In the genomic region with DNA sequence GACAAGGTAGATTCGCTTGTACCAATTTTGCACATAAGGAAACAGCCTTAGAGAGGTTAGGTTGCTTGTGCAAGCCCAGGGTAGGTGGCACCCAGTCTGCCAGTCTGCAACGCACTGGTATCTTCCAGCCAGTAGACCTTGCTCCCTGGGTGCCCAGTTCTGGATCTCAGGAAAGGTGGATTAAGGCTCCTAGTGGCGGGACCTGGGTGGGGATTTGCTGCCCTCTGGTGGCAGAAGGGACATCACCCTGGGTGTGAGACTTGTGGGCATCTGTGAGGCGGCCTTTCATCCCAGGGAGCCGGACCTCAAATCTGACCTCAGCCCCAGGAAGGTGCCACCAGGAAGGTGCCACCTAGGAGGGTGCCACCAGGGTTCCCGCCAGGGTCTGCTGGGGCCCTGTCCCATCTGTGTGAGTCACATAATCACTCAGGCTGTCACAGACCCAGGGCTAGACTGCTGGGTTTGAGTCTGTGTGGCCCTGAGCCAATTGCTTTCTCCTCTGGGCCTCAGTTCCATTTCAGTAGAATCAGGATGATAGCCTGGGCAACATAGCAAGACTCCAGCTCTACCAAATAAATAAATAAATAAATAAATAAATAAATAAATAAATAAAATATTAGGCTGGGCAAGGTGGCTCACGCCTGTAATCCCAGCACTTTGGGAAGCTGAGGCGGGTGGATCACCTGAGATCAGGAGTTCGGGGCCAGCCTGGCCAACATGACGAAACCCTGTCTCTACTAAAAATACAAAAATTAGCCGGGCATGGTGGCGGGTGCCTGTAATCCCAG, we compare ENCODE assay signal across 1 cellular context.
TF ChIP-seq lines count a peak whose summit lies in the region.

No MANE protein-coding gene starts in this region.

TF ChIP-seq in K562, 482 proteins besides CTCF, POLR2A, EP300 and RAD21 (continued from another document and continues in another):
- TF ChIP-seq IRF1 (CRISPR knock-in tag; IDR thresholded peaks at IDR 0.05; ENCODE audit: borderline replicate concordance) = no peak
- TF ChIP-seq HMG20A (CRISPR knock-in tag; conservative IDR thresholded peaks at IDR 0.05) = no peak
- TF ChIP-seq RB1 (IDR thresholded peaks at IDR 0.05; ENCODE audit: low read depth) = 0 out of 2 replicates have a peak, but pooled peaks have one; percentile 22
- TF ChIP-seq NCOA1 (IDR thresholded peaks at IDR 0.05; ENCODE audit: low read depth) = no peak
- no peak for TF ChIP-seq PCBP2 (IDR thresholded peaks at IDR 0.05; ENCODE audit: low read depth, low read length, poor library complexity, severe bottlenecking)
- TF ChIP-seq SRSF7 (optimal IDR thresholded peaks at IDR 0.05; ENCODE audit: low read depth, low read length) = no peak
- no peak for TF ChIP-seq HDAC3 (IDR thresholded peaks at IDR 0.05; ENCODE audit: borderline replicate concordance, partially characterized antibody)
- TF ChIP-seq, protein P1, sequence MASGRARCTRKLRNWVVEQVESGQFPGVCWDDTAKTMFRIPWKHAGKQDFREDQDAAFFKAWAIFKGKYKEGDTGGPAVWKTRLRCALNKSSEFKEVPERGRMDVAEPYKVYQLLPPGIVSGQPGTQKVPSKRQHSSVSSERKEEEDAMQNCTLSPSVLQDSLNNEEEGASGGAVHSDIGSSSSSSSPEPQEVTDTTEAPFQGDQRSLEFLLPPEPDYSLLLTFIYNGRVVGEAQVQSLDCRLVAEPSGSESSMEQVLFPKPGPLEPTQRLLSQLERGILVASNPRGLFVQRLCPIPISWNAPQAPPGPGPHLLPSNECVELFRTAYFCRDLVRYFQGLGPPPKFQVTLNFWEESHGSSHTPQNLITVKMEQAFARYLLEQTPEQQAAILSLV (tag; IDR thresholded peaks at IDR 0.05) = no peak
- no peak for TF ChIP-seq GMEB1 (CRISPR knock-in tag; IDR thresholded peaks at IDR 0.05)
- no peak for TF ChIP-seq PHB (CRISPR knock-in tag; IDR thresholded peaks at IDR 0.05)
- TF ChIP-seq ZNF134 (CRISPR knock-in tag; conservative IDR thresholded peaks at IDR 0.05) = no peak
- TF ChIP-seq CUX1 (CRISPR knock-in tag; IDR thresholded peaks at IDR 0.05) = no peak
- TF ChIP-seq ZNF311 (CRISPR knock-in tag; IDR thresholded peaks at IDR 0.05) = no peak
- TF ChIP-seq FOSL1 (tag; conservative IDR thresholded peaks at IDR 0.05) = no peak
- TF ChIP-seq ZNF589 (CRISPR knock-in tag; IDR thresholded peaks at IDR 0.05; ENCODE audit: low read depth) = no peak
- no peak for TF ChIP-seq REST (CRISPR knock-in tag; IDR thresholded peaks at IDR 0.05; ENCODE audit: low read depth)
- TF ChIP-seq, protein P2, sequence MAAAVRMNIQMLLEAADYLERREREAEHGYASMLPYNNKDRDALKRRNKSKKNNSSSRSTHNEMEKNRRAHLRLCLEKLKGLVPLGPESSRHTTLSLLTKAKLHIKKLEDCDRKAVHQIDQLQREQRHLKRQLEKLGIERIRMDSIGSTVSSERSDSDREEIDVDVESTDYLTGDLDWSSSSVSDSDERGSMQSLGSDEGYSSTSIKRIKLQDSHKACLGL (CRISPR knock-in tag; IDR thresholded peaks at IDR 0.05; ENCODE audit: borderline replicate concordance, poor library complexity, severe bottlenecking) = no peak
- no peak for TF ChIP-seq ZNF12 (CRISPR knock-in tag; IDR thresholded peaks at IDR 0.05)
- TF ChIP-seq ZNF143 (CRISPR knock-in tag; IDR thresholded peaks at IDR 0.05) = no peak
- no peak for TF ChIP-seq ZNF436 (CRISPR knock-in tag; IDR thresholded peaks at IDR 0.05)
- no peak for TF ChIP-seq ZNF146 (CRISPR knock-in tag; IDR thresholded peaks at IDR 0.05; ENCODE audit: unreplicated experiment)
- no peak for TF ChIP-seq ZNF121 (CRISPR knock-in tag; conservative IDR thresholded peaks at IDR 0.05)
- TF ChIP-seq NCOA2 (IDR thresholded peaks at IDR 0.05; ENCODE audit: partially characterized antibody in 2 of 2) = no peak
- TF ChIP-seq, protein P3, sequence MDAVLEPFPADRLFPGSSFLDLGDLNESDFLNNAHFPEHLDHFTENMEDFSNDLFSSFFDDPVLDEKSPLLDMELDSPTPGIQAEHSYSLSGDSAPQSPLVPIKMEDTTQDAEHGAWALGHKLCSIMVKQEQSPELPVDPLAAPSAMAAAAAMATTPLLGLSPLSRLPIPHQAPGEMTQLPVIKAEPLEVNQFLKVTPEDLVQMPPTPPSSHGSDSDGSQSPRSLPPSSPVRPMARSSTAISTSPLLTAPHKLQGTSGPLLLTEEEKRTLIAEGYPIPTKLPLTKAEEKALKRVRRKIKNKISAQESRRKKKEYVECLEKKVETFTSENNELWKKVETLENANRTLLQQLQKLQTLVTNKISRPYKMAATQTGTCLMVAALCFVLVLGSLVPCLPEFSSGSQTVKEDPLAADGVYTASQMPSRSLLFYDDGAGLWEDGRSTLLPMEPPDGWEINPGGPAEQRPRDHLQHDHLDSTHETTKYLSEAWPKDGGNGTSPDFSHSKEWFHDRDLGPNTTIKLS (IDR thresholded peaks at IDR 0.05; ENCODE audit: borderline replicate concordance, low read depth) = no peak
- TF ChIP-seq, protein P4, sequence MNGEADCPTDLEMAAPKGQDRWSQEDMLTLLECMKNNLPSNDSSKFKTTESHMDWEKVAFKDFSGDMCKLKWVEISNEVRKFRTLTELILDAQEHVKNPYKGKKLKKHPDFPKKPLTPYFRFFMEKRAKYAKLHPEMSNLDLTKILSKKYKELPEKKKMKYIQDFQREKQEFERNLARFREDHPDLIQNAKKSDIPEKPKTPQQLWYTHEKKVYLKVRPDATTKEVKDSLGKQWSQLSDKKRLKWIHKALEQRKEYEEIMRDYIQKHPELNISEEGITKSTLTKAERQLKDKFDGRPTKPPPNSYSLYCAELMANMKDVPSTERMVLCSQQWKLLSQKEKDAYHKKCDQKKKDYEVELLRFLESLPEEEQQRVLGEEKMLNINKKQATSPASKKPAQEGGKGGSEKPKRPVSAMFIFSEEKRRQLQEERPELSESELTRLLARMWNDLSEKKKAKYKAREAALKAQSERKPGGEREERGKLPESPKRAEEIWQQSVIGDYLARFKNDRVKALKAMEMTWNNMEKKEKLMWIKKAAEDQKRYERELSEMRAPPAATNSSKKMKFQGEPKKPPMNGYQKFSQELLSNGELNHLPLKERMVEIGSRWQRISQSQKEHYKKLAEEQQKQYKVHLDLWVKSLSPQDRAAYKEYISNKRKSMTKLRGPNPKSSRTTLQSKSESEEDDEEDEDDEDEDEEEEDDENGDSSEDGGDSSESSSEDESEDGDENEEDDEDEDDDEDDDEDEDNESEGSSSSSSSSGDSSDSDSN (IDR thresholded peaks at IDR 0.05; ENCODE audit: borderline replicate concordance in 1 of 2, low read depth in 2 of 2, low read length in 2 of 2) = no peak
- TF ChIP-seq U2AF2 (optimal IDR thresholded peaks at IDR 0.05; ENCODE audit: low read depth, low read length) = no peak
- TF ChIP-seq MAFK (IDR thresholded peaks at IDR 0.05; ENCODE audit: low read length) = 0 out of 2 replicates have a peak, but pooled peaks have one; percentile 7
- TF ChIP-seq ILK (tag; IDR thresholded peaks at IDR 0.05; ENCODE audit: borderline replicate concordance, low read depth) = no peak
- TF ChIP-seq KHSRP (IDR thresholded peaks at IDR 0.05) = no peak
- TF ChIP-seq STAT6 (CRISPR knock-in tag; IDR thresholded peaks at IDR 0.05) = 0 out of 2 replicates have a peak, but pooled peaks have one; percentile 21
- TF ChIP-seq, protein P5, sequence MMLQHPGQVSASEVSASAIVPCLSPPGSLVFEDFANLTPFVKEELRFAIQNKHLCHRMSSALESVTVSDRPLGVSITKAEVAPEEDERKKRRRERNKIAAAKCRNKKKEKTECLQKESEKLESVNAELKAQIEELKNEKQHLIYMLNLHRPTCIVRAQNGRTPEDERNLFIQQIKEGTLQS (IDR thresholded peaks at IDR 0.05) = no peak
- TF ChIP-seq, protein P5 (CRISPR knock-in tag; conservative IDR thresholded peaks at IDR 0.05) = no peak
- TF ChIP-seq RCOR1 (IDR thresholded peaks at IDR 0.05; ENCODE audit: borderline replicate concordance in 1 of 2, low read depth in 2 of 2, low read length in 2 of 2) = 0 out of 4 replicates have a peak, but pooled peaks of 1 of the 2 experiments have one; percentile 49
